ENCODE assay signal across 26 cellular contexts in the genomic region with DNA sequence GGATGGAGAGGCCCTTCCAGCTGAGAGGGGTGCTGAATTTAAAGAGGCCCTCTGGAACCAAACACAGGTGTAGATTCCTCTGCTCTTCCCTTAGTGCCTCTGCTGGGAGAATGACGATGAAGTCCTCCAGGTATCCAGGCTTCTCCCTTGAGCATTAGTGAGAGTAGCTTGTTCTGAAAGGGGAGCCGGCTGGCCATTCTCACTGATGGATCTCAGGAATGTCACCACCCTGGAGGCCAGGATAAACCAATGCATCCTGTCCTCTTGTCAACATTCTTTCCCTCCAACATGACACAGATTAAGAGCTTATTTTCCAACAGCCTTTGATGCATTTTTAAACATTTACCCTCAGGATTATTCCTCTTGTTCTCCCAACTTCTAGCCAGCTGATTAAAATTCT.
"Had no signal": no experiment of that assay in that cellular context is flagged by ENCODE, and none has a peak within 500 bp of the region (broad histone marks: within the 10 kb centered on the region; RNA-seq: fewer than 3 reads in every experiment).

No MANE protein-coding gene starts in this region.

- H3K27me3 ChIP-seq: left lung, pancreas, suprapubic skin, tibial nerve, uterus had no signal

- H3K4me1 ChIP-seq: left lung, lower lobe of right lung, pancreas, prostate gland, suprapubic skin, tibial nerve, uterus had no signal

- H3K9me3 ChIP-seq: left lung, lower lobe of right lung, pancreas, prostate gland, suprapubic skin, thoracic aorta, tibial nerve, uterus had no signal

- H3K27ac ChIP-seq: left lung, lower lobe of right lung, pancreas, prostate gland, skin epidermis, suprapubic skin, thoracic aorta, tibial nerve, uterus had no signal

- H3K36me3 ChIP-seq: left lung, lower lobe of right lung, pancreas, prostate gland, suprapubic skin, thoracic aorta, tibial nerve, uterus had no signal

- H3K4me3 ChIP-seq: left lung, lower lobe of right lung, pancreas, prostate gland, skin epidermis, suprapubic skin, thoracic aorta, tibial nerve, uterus had no signal

- DNase-seq: hypothalamus; immature natural killer cell; kidney; left colon; left lung; lower lobe of right lung; mammary epithelial cell; mesenchymal stem cell; naive B cell; natural killer cell; nucleus accumbens; pancreas; posterior cingulate gyrus; retina; right cardiac atrium; stimulated activated CD4-positive, alpha-beta T cell treated with anti-CD3 and anti-CD28 coated beads, Interleukin-12 subunit alpha, Interleukin-12 subunit beta, amount 100 ng/mL, for 4 hours; stimulated activated CD4-positive, alpha-beta T cell treated with anti-CD3 and anti-CD28 coated beads, Interleukin-15, amount 100 ng/mL, for 24 hours; stimulated activated CD4-positive, alpha-beta T cell treated with anti-CD3 and anti-CD28 coated beads, Interleukin-2, amount 100 ng/mL, for 24 hours; stimulated activated CD4-positive, alpha-beta T cell treated with anti-CD3 and anti-CD28 coated beads, Interleukin-4, amount 100 ng/mL, for 1 hour; stimulated activated naive B cell treated with anti-CD40 and anti-IgM and Interleukin-4, amounts not matched to agents 10 μg/mL and 1 μg/mL and 100 μg/mL, for 72 hours; uterus had no signal
